ENCODE assay signal across 14 cellular contexts in genomic region chr1:1204998-1205768, GRCh38. TPM values are rescaled to one million over a fixed set of nuclear protein-coding genes. Genes with fewer than 3 reads are reported as not detected.
DNase-seq lines count a peak whose midpoint lies in the region; ATAC-seq lines count a peak whose summit lies in the region.
"Had no signal": no experiment of that assay in that cellular context is flagged by ENCODE, and none has a peak within 500 bp of the region (broad histone marks: within the 10 kb centered on the region; RNA-seq: fewer than 3 reads in every experiment).

No MANE protein-coding gene starts in this region.

- DNase-seq in activated naive CD4-positive, alpha-beta T cell treated with Interleukin-2 at 50 U/mL for 16 hours, result peak; percentile 8
- DNase-seq in activated naive CD4-positive, alpha-beta T cell (lab: John Stamatoyannopoulos, UW), result no peak
- DNase-seq in activated CD4-positive, alpha-beta memory T cell treated with anti-CD3 and anti-CD28 coated beads for 36 hours, result peak; percentile 28
- DNase-seq in effector memory CD8-positive, alpha-beta T cell, result no peak
- DNase-seq in stimulated activated effector memory CD8-positive, alpha-beta T cell treated with anti-CD3 and anti-CD28 coated beads, Interleukin-12 subunit alpha, Interleukin-12 subunit beta, amount 100 ng/mL, for 72 hours (ENCODE audit: low spot score in 2 of 2), result no peak
- DNase-seq in C1 segment of cervical spinal cord (lab: John Stamatoyannopoulos, UW), result no peak
- DNase-seq in superior temporal gyrus (ENCODE audit: extremely low spot score), result no peak
- DNase-seq in DMS114 treated with DMSO at 0.1 percent for 48 hours (lab: John Stamatoyannopoulos, UW; ENCODE audit: unreplicated experiment), result no peak
- DNase-seq: body of pancreas, DND-41, HFFc6, NCI-H2171 treated with DMSO at 0.1 percent for 48 hours had no signal

- CTCF ChIA-PET in activated CD4-positive, alpha-beta memory T cell treated with anti-CD3 and anti-CD28 coated beads for 36 hours (lab: Charles Lee), result interaction anchor here (1.9 kb wide), 1 partner anchor 83 kb away, joined by 13 read pairs; no protein-coding TSS in a partner anchor

- H3K9me3 Mint-ChIP-seq in activated CD4-positive, alpha-beta memory T cell treated with anti-CD3 and anti-CD28 coated beads for 36 hours, result no peaks in the 10 kb centered on the region
- no peaks in the 10 kb centered on the region for H3K9me3 Mint-ChIP-seq in effector memory CD8-positive, alpha-beta T cell
- no peaks in the 10 kb centered on the region for H3K9me3 Mint-ChIP-seq in stimulated activated effector memory CD8-positive, alpha-beta T cell treated with anti-CD3 and anti-CD28 coated beads, Interleukin-12 subunit alpha, Interleukin-12 subunit beta, amount 100 ng/mL, for 72 hours
- H3K9me3 Mint-ChIP-seq: HFFc6 had no signal

- POLR2A ChIA-PET in activated CD4-positive, alpha-beta memory T cell treated with anti-CD3 and anti-CD28 coated beads for 36 hours (lab: Charles Lee), result interaction anchor here (0.8 to 8.3 kb wide), 4 partner anchors 12 to 26 kb away, joined by 3 to 107 read pairs (median 4); partner anchors contain the start of genes B3GALT6 and SDF4

- no peak for ATAC-seq in effector memory CD8-positive, alpha-beta T cell (replicated peaks)
- no peak for ATAC-seq in stimulated activated effector memory CD8-positive, alpha-beta T cell treated with anti-CD3 and anti-CD28 coated beads, Interleukin-12 subunit alpha, Interleukin-12 subunit beta, amount 100 ng/mL, for 72 hours
- ATAC-seq: body of pancreas had no signal

- intact Hi-C loops in activated CD4-positive, alpha-beta memory T cell treated with anti-CD3 and anti-CD28 coated beads for 36 hours (cut with micrococcal nuclease), result loop anchor here (10.0 kb wide), 1 partner anchor 170 kb away; no protein-coding TSS in a partner anchor

- H3K27me3 Mint-ChIP-seq in activated CD4-positive, alpha-beta memory T cell treated with anti-CD3 and anti-CD28 coated beads for 36 hours, result no peaks in the 10 kb centered on the region
- no peaks in the 10 kb centered on the region for H3K27me3 Mint-ChIP-seq in effector memory CD8-positive, alpha-beta T cell

- peaks cover 31% of the 10 kb centered on the region for H3K4me1 Mint-ChIP-seq in activated CD4-positive, alpha-beta memory T cell treated with anti-CD3 and anti-CD28 coated beads for 36 hours (ENCODE audit: low read depth)
- peaks cover 18% of the 10 kb centered on the region in 2 donors for H3K4me1 Mint-ChIP-seq in effector memory CD8-positive, alpha-beta T cell (ENCODE audit: low read depth in 2 of 2)
- peaks cover 38% of the 10 kb centered on the region for H3K4me1 Mint-ChIP-seq in stimulated activated effector memory CD8-positive, alpha-beta T cell treated with anti-CD3 and anti-CD28 coated beads, Interleukin-12 subunit alpha, Interleukin-12 subunit beta, amount 100 ng/mL, for 72 hours

- peaks cover 39% of the 10 kb centered on the region for H3K36me3 Mint-ChIP-seq in activated CD4-positive, alpha-beta memory T cell treated with anti-CD3 and anti-CD28 coated beads for 36 hours
- peaks cover 18% of the 10 kb centered on the region for H3K36me3 Mint-ChIP-seq in effector memory CD8-positive, alpha-beta T cell (ENCODE audit: insufficient read depth)
- peaks cover 71% of the 10 kb centered on the region for H3K36me3 Mint-ChIP-seq in stimulated activated effector memory CD8-positive, alpha-beta T cell treated with anti-CD3 and anti-CD28 coated beads, Interleukin-12 subunit alpha, Interleukin-12 subunit beta, amount 100 ng/mL, for 72 hours

- H3K4me3 Mint-ChIP-seq in activated CD4-positive, alpha-beta memory T cell treated with anti-CD3 and anti-CD28 coated beads for 36 hours, result peak overlapping the region; percentile 84
- peak overlapping the region; percentile 37 to 70 for H3K4me3 Mint-ChIP-seq in effector memory CD8-positive, alpha-beta T cell
- peak overlapping the region; percentile 93 for H3K4me3 Mint-ChIP-seq in stimulated activated effector memory CD8-positive, alpha-beta T cell treated with anti-CD3 and anti-CD28 coated beads, Interleukin-12 subunit alpha, Interleukin-12 subunit beta, amount 100 ng/mL, for 72 hours
- H3K4me3 Mint-ChIP-seq: HFFc6 had no signal

- H3K27ac Mint-ChIP-seq in activated CD4-positive, alpha-beta memory T cell treated with anti-CD3 and anti-CD28 coated beads for 36 hours, result peak overlapping the region; percentile 100
- no peak overlapping the region for H3K27ac Mint-ChIP-seq in effector memory CD8-positive, alpha-beta T cell
- H3K27ac Mint-ChIP-seq in stimulated activated effector memory CD8-positive, alpha-beta T cell treated with anti-CD3 and anti-CD28 coated beads, Interleukin-12 subunit alpha, Interleukin-12 subunit beta, amount 100 ng/mL, for 72 hours, result peak overlapping the region; percentile 54
- H3K27ac Mint-ChIP-seq: HFFc6 had no signal

RNA-seq across cellular contexts. Expression of gene TNFRSF18, which starts 1.2 kb away (rescaled TPM):
- 100 to 1,000 TPM; 375 to 387 TPM for total RNA-seq in activated CD4-positive, alpha-beta memory T cell treated with anti-CD3 and anti-CD28 coated beads for 36 hours
- total RNA-seq: body of pancreas, HFFc6, HT-29 had no signal

RNA-seq across cellular contexts. Expression of gene TNFRSF4, which starts 8.8 kb away (rescaled TPM):
- total RNA-seq in activated CD4-positive, alpha-beta memory T cell treated with anti-CD3 and anti-CD28 coated beads for 36 hours, result 1,000 to 10,000 TPM; 1,003 to 1,005 TPM
- total RNA-seq: HT-29 had no signal

RNA-seq across cellular contexts. Expression of gene SDF4, which starts 26.6 kb away (rescaled TPM):
- 100 to 1,000 TPM; 302 to 305 TPM for total RNA-seq in activated CD4-positive, alpha-beta memory T cell treated with anti-CD3 and anti-CD28 coated beads for 36 hours

RNA-seq across cellular contexts. Expression of gene B3GALT6, which starts 26.9 kb away (rescaled TPM):
- 10 to 100 TPM; 14.6 to 15.5 TPM for total RNA-seq in activated CD4-positive, alpha-beta memory T cell treated with anti-CD3 and anti-CD28 coated beads for 36 hours

RNA-seq across cellular contexts. Expression of gene TTLL10, which starts 31.5 kb away (rescaled TPM):
- not detected for total RNA-seq in activated CD4-positive, alpha-beta memory T cell treated with anti-CD3 and anti-CD28 coated beads for 36 hours
- total RNA-seq: HFFc6, lower leg skin had no signal

Comparison
In these comparisons a context has a peak if more than half of its experiments do, and no peak if none do; other contexts are left out.
1. DNase-seq: peak in activated naive CD4-positive, alpha-beta T cell treated with Interleukin-2 at 50 U/mL for 16 hours (single experiment) and activated CD4-positive, alpha-beta memory T cell treated with anti-CD3 and anti-CD28 coated beads for 36 hours (single experiment); none in activated naive CD4-positive, alpha-beta T cell (0 of 4), effector memory CD8-positive, alpha-beta T cell (0 of 3), stimulated activated effector memory CD8-positive, alpha-beta T cell treated with anti-CD3 and anti-CD28 coated beads, Interleukin-12 subunit alpha, Interleukin-12 subunit beta, amount 100 ng/mL, for 72 hours (0 of 2), C1 segment of cervical spinal cord (0 of 14), superior temporal gyrus (single experiment) and DMS114 treated with DMSO at 0.1 percent for 48 hours (single experiment).
2. H3K27ac Mint-ChIP-seq: peak in activated CD4-positive, alpha-beta memory T cell treated with anti-CD3 and anti-CD28 coated beads for 36 hours (single experiment) and stimulated activated effector memory CD8-positive, alpha-beta T cell treated with anti-CD3 and anti-CD28 coated beads, Interleukin-12 subunit alpha, Interleukin-12 subunit beta, amount 100 ng/mL, for 72 hours (single experiment); none in effector memory CD8-positive, alpha-beta T cell (0 of 2).
3. Peak in every context shown above with its lines, with median percentiles within 50 percentile points of each other: H3K4me3 Mint-ChIP-seq.